ENCODE assay signal across 8 cellular contexts in the genomic region with DNA sequence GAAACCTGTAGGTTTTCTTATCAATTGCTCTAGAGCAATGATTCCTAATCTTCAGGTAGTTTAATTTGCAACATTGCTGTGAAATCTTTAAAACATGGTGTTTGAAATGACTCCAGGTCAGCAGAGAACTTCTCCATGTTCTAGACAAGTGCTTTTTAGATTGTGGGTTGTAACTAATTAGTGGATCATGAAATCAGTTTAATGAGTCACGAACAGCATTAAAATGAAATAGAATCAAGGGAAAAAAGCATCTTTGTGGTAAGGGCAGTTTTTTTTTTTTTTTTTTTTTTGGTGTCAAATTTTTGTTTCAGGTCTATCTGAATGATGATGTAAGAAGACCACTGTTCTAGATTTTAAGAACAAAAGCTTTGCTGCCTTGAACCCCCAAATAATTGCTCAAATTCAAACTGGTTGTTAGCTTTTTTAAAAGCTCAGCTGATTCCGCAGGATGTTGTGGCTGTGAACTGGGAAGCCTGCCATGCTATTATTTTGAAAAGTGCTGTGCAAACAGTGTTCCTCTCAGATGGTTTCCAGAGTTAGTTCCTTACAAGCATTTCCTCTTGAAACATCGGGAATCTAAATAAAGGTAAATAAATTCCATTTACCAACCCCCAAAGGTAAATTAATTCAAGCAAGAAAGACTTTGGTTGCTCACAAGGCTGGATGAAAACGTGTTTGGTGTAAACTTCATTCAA. TPM values are rescaled to one million over a fixed set of nuclear protein-coding genes. Genes with fewer than 3 reads are reported as not detected.
DNase-seq lines count a peak whose midpoint lies in the region; ATAC-seq and TF ChIP-seq lines count a peak whose summit lies in the region.

No MANE protein-coding gene starts in this region.

- no peak overlapping the region for H3K4me3 ChIP-seq in MM.1S (ENCODE audit: low read length)
- H3K4me3 ChIP-seq in adipocyte (ENCODE audit: low read length), result peak overlapping the region; percentile 70
- H3K4me3 ChIP-seq in subcutaneous abdominal adipose tissue (ENCODE audit: low read depth in 1 of 5, low read length in 5 of 5), result peak overlapping the region in 4 of 5 donors; percentile 2 to 58 (median 43)

- H3K27ac ChIP-seq in MM.1S (ENCODE audit: low read length) (peak overlapping the region; percentile 40; the same call in 1 of the 2 replicates), subcutaneous abdominal adipose tissue (ENCODE audit: low read depth, low read length) (peak overlapping the region; percentile 100)

- ATAC-seq in HG02981 (IDR thresholded peaks at IDR 0.05; ENCODE audit: unreplicated experiment) (no peak), GM21367 (IDR thresholded peaks at IDR 0.05; ENCODE audit: unreplicated experiment) (no peak)

- H3K4me1 ChIP-seq in MM.1S (ENCODE audit: low read length), result peaks cover 22% of the 10 kb centered on the region
- peaks cover 39% of the 10 kb centered on the region for H3K4me1 ChIP-seq in adipocyte (ENCODE audit: control insufficient read depth, insufficient read depth, low read length)
- peaks cover 13 to 60% (median 48%) of the 10 kb centered on the region in 5 donors for H3K4me1 ChIP-seq in subcutaneous abdominal adipose tissue (ENCODE audit: control insufficient read depth in 5 of 5, insufficient read depth in 5 of 5, low read length in 5 of 5)

- TF ChIP-seq CTCF in MM.1S (IDR thresholded peaks at IDR 0.05; ENCODE audit: low read length), result no peak

- peaks cover 63 to 69% of the 10 kb centered on the region in 2 donors for H3K4me1 Mint-ChIP-seq in immature natural killer cell
- H3K4me1 Mint-ChIP-seq in activated T-helper 2 cell treated with anti-CD3 and anti-CD28 coated beads, Interferon-gamma antibody, Interleukin-2, Interleukin-4, amounts not matched to agents 10 μg/mL and 5 μg/mL and 100 μg/mL, durations not matched to agents 14 hours and 24 hours and 36 hours (ENCODE audit: low read depth), result peaks cover 3% of the 10 kb centered on the region

- peak overlapping the region; percentile 65 to 95 (median 90) for H3K27ac Mint-ChIP-seq in immature natural killer cell
- no peak overlapping the region for H3K27ac Mint-ChIP-seq in activated T-helper 2 cell treated with anti-CD3 and anti-CD28 coated beads, Interferon-gamma antibody, Interleukin-2, Interleukin-4, amounts not matched to agents 10 μg/mL and 5 μg/mL and 100 μg/mL, durations not matched to agents 14 hours and 24 hours and 36 hours

- H3F3A ChIP-seq in MM.1S (ENCODE audit: insufficient read depth, low read length), result peaks cover 10% of the 10 kb centered on the region; the same call in 1 of the 2 replicates

- H3K4me3 Mint-ChIP-seq in immature natural killer cell, result peak overlapping the region; percentile 81 to 89 (median 84)
- no peak overlapping the region for H3K4me3 Mint-ChIP-seq in activated T-helper 2 cell treated with anti-CD3 and anti-CD28 coated beads, Interferon-gamma antibody, Interleukin-2, Interleukin-4, amounts not matched to agents 10 μg/mL and 5 μg/mL and 100 μg/mL, durations not matched to agents 14 hours and 24 hours and 36 hours (ENCODE audit: low read depth)

- peak overlapping the region; percentile 53 for H3K4me2 ChIP-seq in MM.1S (ENCODE audit: low read depth, low read length)

- H3K9ac ChIP-seq in MM.1S (ENCODE audit: low read length) (no peak overlapping the region), adipocyte (ENCODE audit: low read length) (peak overlapping the region; percentile 81), subcutaneous abdominal adipose tissue (ENCODE audit: low read length in 5 of 5) (peak overlapping the region; percentile 52 to 95 (median 55))

- H3K9me2 ChIP-seq in MM.1S (replicated peaks; ENCODE audit: insufficient read depth, low read length), result no peaks in the 10 kb centered on the region

- H2AFZ ChIP-seq in MM.1S (ENCODE audit: low read length), result peak overlapping the region; percentile 14; the same call in 1 of the 2 replicates

- peaks cover 0 to 6% (median 2%) of the 10 kb centered on the region in 3 donors for H3K27me3 Mint-ChIP-seq in immature natural killer cell (ENCODE audit: low read depth in 3 of 3)
- H3K27me3 Mint-ChIP-seq in activated T-helper 2 cell treated with anti-CD3 and anti-CD28 coated beads, Interferon-gamma antibody, Interleukin-2, Interleukin-4, amounts not matched to agents 10 μg/mL and 5 μg/mL and 100 μg/mL, durations not matched to agents 14 hours and 24 hours and 36 hours (ENCODE audit: low read depth), result peaks cover 3% of the 10 kb centered on the region

- no peaks in the 10 kb centered on the region for H3K36me3 ChIP-seq in MM.1S (replicated peaks; ENCODE audit: insufficient read depth, low read length)
- H3K36me3 ChIP-seq in adipocyte (ENCODE audit: control insufficient read depth, insufficient read depth, low read length, severe bottlenecking), result no peaks in the 10 kb centered on the region
- no peaks in the 10 kb centered on the region for H3K36me3 ChIP-seq in subcutaneous abdominal adipose tissue (ENCODE audit: control insufficient read depth in 5 of 5, insufficient read depth in 5 of 5, low read length in 5 of 5)

- H3K27me3 ChIP-seq in MM.1S (replicated peaks; ENCODE audit: insufficient read depth, low read length) (no peaks in the 10 kb centered on the region), adipocyte (replicated peaks; ENCODE audit: control insufficient read depth, insufficient read depth, low read length) (no peaks in the 10 kb centered on the region), subcutaneous abdominal adipose tissue (ENCODE audit: control insufficient read depth in 5 of 5, insufficient read depth in 4 of 5, low read length in 5 of 5) (no peaks in the 10 kb centered on the region)

- H3K79me2 ChIP-seq in MM.1S (ENCODE audit: low read length), result no peaks in the 10 kb centered on the region

- H3K36me3 Mint-ChIP-seq in immature natural killer cell, result peaks cover 9 to 12% (median 9%) of the 10 kb centered on the region in 3 donors
- no peaks in the 10 kb centered on the region for H3K36me3 Mint-ChIP-seq in activated T-helper 2 cell treated with anti-CD3 and anti-CD28 coated beads, Interferon-gamma antibody, Interleukin-2, Interleukin-4, amounts not matched to agents 10 μg/mL and 5 μg/mL and 100 μg/mL, durations not matched to agents 14 hours and 24 hours and 36 hours (ENCODE audit: low read depth)

- H3K9me3 Mint-ChIP-seq in immature natural killer cell, result peaks cover 4 to 12% (median 7%) of the 10 kb centered on the region in 6 donors
- no peaks in the 10 kb centered on the region for H3K9me3 Mint-ChIP-seq in activated T-helper 2 cell treated with anti-CD3 and anti-CD28 coated beads, Interferon-gamma antibody, Interleukin-2, Interleukin-4, amounts not matched to agents 10 μg/mL and 5 μg/mL and 100 μg/mL, durations not matched to agents 14 hours and 24 hours and 36 hours

- DNase-seq in MM.1S (no peak), adipocyte (ENCODE audit: low read depth) (peak; percentile 68), immature natural killer cell (no peak), NCI-H1436 treated with DMSO at 0.1 percent for 48 hours (lab: John Stamatoyannopoulos, UW) (no peak)
- DNase-seq in activated T-helper 2 cell treated with anti-CD3 and anti-CD28 coated beads, Interferon-gamma antibody, Interleukin-2, Interleukin-4, amounts not matched to agents 10 μg/mL and 5 μg/mL and 100 μg/mL, durations not matched to agents 14 hours and 24 hours and 36 hours (ENCODE audit: low spot score), result no peak

- H3K9me3 ChIP-seq in MM.1S (replicated peaks; ENCODE audit: insufficient read depth, low read length) (no peaks in the 10 kb centered on the region), adipocyte (ENCODE audit: control insufficient read depth, low read length) (peaks cover 7% of the 10 kb centered on the region), subcutaneous abdominal adipose tissue (ENCODE audit: control insufficient read depth in 5 of 5, low read length in 5 of 5) (peaks cover 0 to 6% (median 1%) of the 10 kb centered on the region in 5 donors)

- intact Hi-C loops in activated T-helper 2 cell treated with anti-CD3 and anti-CD28 coated beads, Interferon-gamma antibody, Interleukin-2, Interleukin-4, amounts not matched to agents 10 μg/mL and 5 μg/mL and 100 μg/mL, durations not matched to agents 14 hours and 24 hours and 36 hours (cut with micrococcal nuclease), result no loop called here

- H4K20me1 ChIP-seq in MM.1S (ENCODE audit: insufficient read depth, low read length), result no peaks in the 10 kb centered on the region

RNA-seq across cellular contexts. Expression of a gene that starts 13.1 kb away (rescaled TPM):
- polyA plus RNA-seq in immature natural killer cell, result 1 to 10 TPM in 1 of 3 donors, under 1 TPM in 2; 0.21 to 2.5 (median 0.48) TPM
- not detected in 2 replicates for total RNA-seq in activated T-helper 2 cell treated with anti-CD3 and anti-CD28 coated beads, Interferon-gamma antibody, Interleukin-2, Interleukin-4, amounts not matched to agents 10 μg/mL and 5 μg/mL and 100 μg/mL, durations not matched to agents 14 hours and 24 hours and 36 hours
